ENCODE assay signal across 1 cellular context in genomic region chr7:139094596-139094995, GRCh38.
TF ChIP-seq lines count a peak whose summit lies in the region.

No MANE protein-coding gene starts in this region.

TF ChIP-seq in K562, 482 proteins besides CTCF, POLR2A, EP300 and RAD21 (continued from another document):
- TF ChIP-seq RCOR1 (IDR thresholded peaks at IDR 0.05; ENCODE audit: borderline replicate concordance in 1 of 2, low read depth in 2 of 2, low read length in 2 of 2) (peak in 1 of 2 experiments; percentile 26; a peak in 1 of 4 replicates), ZFP30 (CRISPR knock-in tag; IDR thresholded peaks at IDR 0.05; ENCODE audit: borderline replicate concordance) (no peak), BRF1 (IDR thresholded peaks at IDR 0.05; ENCODE audit: borderline replicate concordance, extremely low read depth, insufficient read length) (no peak), ESRRA (IDR thresholded peaks at IDR 0.05; ENCODE audit: borderline replicate concordance, low read depth) (no peak), KLF1 (tag; IDR thresholded peaks at IDR 0.05) (0 out of 2 replicates have a peak, but pooled peaks have one; percentile 30), BACH1 (tag; IDR thresholded peaks at IDR 0.05) (0 out of 2 replicates have a peak, but pooled peaks have one; percentile 2), RBM39 (optimal IDR thresholded peaks at IDR 0.05; ENCODE audit: low read depth, low read length) (no peak), TBL1XR1 (IDR thresholded peaks at IDR 0.05; ENCODE audit: low read length in 2 of 2) (no peak), COPS2 (conservative IDR thresholded peaks at IDR 0.05) (no peak), CHD4 (IDR thresholded peaks at IDR 0.05; ENCODE audit: insufficient read depth, insufficient replicate concordance, low read depth, low read length, poor library complexity, severe bottlenecking) (no peak), E2F6 (IDR thresholded peaks at IDR 0.05; ENCODE audit: borderline replicate concordance in 1 of 2, extremely low read depth in 1 of 2, insufficient read depth in 1 of 2, insufficient read length in 1 of 2, low read depth in 1 of 2, low read length in 1 of 2, poor library complexity in 1 of 2, severe bottlenecking in 1 of 2) (peak in 1 of 2 experiments; percentile 14), NBN (IDR thresholded peaks at IDR 0.05; ENCODE audit: low read depth) (no peak), HMBOX1 (IDR thresholded peaks at IDR 0.05) (0 out of 2 replicates have a peak, but pooled peaks have one; percentile 11), GATA2 (CRISPR knock-in tag; IDR thresholded peaks at IDR 0.05) (no peak), ZNF778 (CRISPR knock-in tag; IDR thresholded peaks at IDR 0.05) (no peak), GTF2F1 (IDR thresholded peaks at IDR 0.05; ENCODE audit: low read depth, low read length) (no peak), WHSC1 (IDR thresholded peaks at IDR 0.05; ENCODE audit: low read length) (peak; percentile 38), MGA (IDR thresholded peaks at IDR 0.05) (0 out of 2 replicates have a peak, but pooled peaks have one; percentile 11), U2AF2 (optimal IDR thresholded peaks at IDR 0.05; ENCODE audit: low read depth, low read length) (no peak), BHLHE40 (IDR thresholded peaks at IDR 0.05; ENCODE audit: low read length) (peak; percentile 49), TEAD2 (tag; IDR thresholded peaks at IDR 0.05) (0 out of 2 replicates have a peak, but pooled peaks have one; percentile 11), L3MBTL2 (IDR thresholded peaks at IDR 0.05) (0 out of 2 replicates have a peak, but pooled peaks have one; percentile 10), TFAP4 (CRISPR knock-in tag; IDR thresholded peaks at IDR 0.05; ENCODE audit: borderline replicate concordance) (no peak), ZNF165 (CRISPR knock-in tag; IDR thresholded peaks at IDR 0.05; ENCODE audit: borderline replicate concordance) (no peak), MXI1 (IDR thresholded peaks at IDR 0.05; ENCODE audit: low read depth, low read length) (no peak), ZNF133 (CRISPR knock-in tag; IDR thresholded peaks at IDR 0.05) (no peak), HMG20A (CRISPR knock-in tag; conservative IDR thresholded peaks at IDR 0.05) (no peak)
